ENCODE assay signal across 28 cellular contexts in genomic region chr17:65268832-65269231, GRCh38.
DNase-seq lines count a peak whose midpoint lies in the region; ATAC-seq and TF ChIP-seq lines count a peak whose summit lies in the region.
"Had no signal": no experiment of that assay in that cellular context is flagged by ENCODE, and none has a peak within 500 bp of the region (broad histone marks: within the 10 kb centered on the region; RNA-seq: fewer than 3 reads in every experiment).

No MANE protein-coding gene starts in this region.

- POLR2A ChIA-PET in HEK293T (lab: Yijun Ruan, JAX), result interaction anchor here (0.6 kb wide), 1 partner anchor 872 kb away, joined by 3 read pairs; no protein-coding TSS in a partner anchor

- H3K4me1 Mint-ChIP-seq in chondrocyte (ENCODE audit: low read depth), result peaks cover 35% of the 10 kb centered on the region
- H3K4me1 Mint-ChIP-seq: CD14-positive monocyte, endodermal cell had no signal

- no peaks in the 10 kb centered on the region for H3K27me3 Mint-ChIP-seq in chondrocyte (ENCODE audit: low read depth)
- H3K27me3 Mint-ChIP-seq: type B pancreatic cell had no signal

- no peak for TF ChIP-seq CTCF in chondrocyte (IDR thresholded peaks at IDR 0.05)
- TF ChIP-seq CTCF in fibroblast of pulmonary artery (IDR thresholded peaks at IDR 0.05; ENCODE audit: low read length, missing control alignments), result no peak

- no peak for ATAC-seq in HG02970 (IDR thresholded peaks at IDR 0.05; ENCODE audit: low FRiP score, unreplicated experiment)
- ATAC-seq: activated T-cell treated with anti-CD3 and anti-CD28 coated beads, Interleukin-2, amount 50 U/mL, for 72 hours; GM12878; mucosa of descending colon; right cardiac atrium had no signal

- H3K9me3 Mint-ChIP-seq in chondrocyte (ENCODE audit: low read depth), result peaks cover 22% of the 10 kb centered on the region
- H3K9me3 Mint-ChIP-seq: endodermal cell had no signal

- DNase-seq in GM03348 (ENCODE audit: low spot score) (peak; percentile 58), chondrocyte (ENCODE audit: low spot score) (no peak), fibroblast of pulmonary artery (ENCODE audit: low read depth) (peak; percentile 34), stromal cell of bone marrow (ENCODE audit: low read depth) (peak; percentile 57), SW 1271 (lab: John Stamatoyannopoulos, UW) (no peak), HEK293T (ENCODE audit: extremely low spot score) (no peak)
- DNase-seq: activated CD4-positive, alpha-beta T cell treated with anti-CD3 and anti-CD28 coated beads, Interleukin-2, amount 50 U/mL, for 1 hour; activated naive CD4-positive, alpha-beta T cell treated with Interleukin-2 at 50 U/mL for 16 hours; activated T-cell treated with anti-CD3 and anti-CD28 coated beads, Interleukin-2, amount 50 U/mL, for 72 hours; adrenal gland; DMS79; mucosa of descending colon; NCI-H1092; NCI-H187; NCI-H2171 treated with DMSO at 0.1 percent for 48 hours; NCI-H524; NK-92 treated with Interleukin-12 subunit alpha and Interleukin-12 subunit beta, amount 100 ng/mL, for 24 hours; PC-9; right cardiac atrium; SHP77; spleen had no signal

- no peak overlapping the region for H3K4me3 ChIP-seq in fibroblast of pulmonary artery (replicated peaks; ENCODE audit: low read depth, low read length)
- H3K4me3 ChIP-seq: adrenal gland, coronary artery, GM12878, lung, mucosa of descending colon, PC-9, spleen had no signal

- H3K4me3 Mint-ChIP-seq in chondrocyte (ENCODE audit: unreplicated experiment), result no peak overlapping the region
- H3K4me3 Mint-ChIP-seq: activated T-cell treated with anti-CD3 and anti-CD28 coated beads, Interleukin-2, amount 50 U/mL, for 72 hours; CD14-positive monocyte; endodermal cell; type B pancreatic cell had no signal

- peaks cover 5% of the 10 kb centered on the region for H3K36me3 Mint-ChIP-seq in chondrocyte (ENCODE audit: low read depth)
- H3K36me3 Mint-ChIP-seq: CD14-positive monocyte, type B pancreatic cell had no signal

- CTCF ChIA-PET in HEK293T (lab: Yijun Ruan, JAX), result no interaction called here

- H3K27ac Mint-ChIP-seq in chondrocyte (ENCODE audit: unreplicated experiment), result peak overlapping the region; percentile 90
- H3K27ac Mint-ChIP-seq: activated T-cell treated with anti-CD3 and anti-CD28 coated beads, Interleukin-2, amount 50 U/mL, for 72 hours; CD14-positive monocyte; endodermal cell; type B pancreatic cell had no signal

TF ChIP-seq in HEK293T, 16 proteins besides CTCF, POLR2A, EP300 and RAD21:
- no peak for TF ChIP-seq LEF1 (IDR thresholded peaks at IDR 0.05; ENCODE audit: borderline replicate concordance)
- no peak for TF ChIP-seq FOXM1 (IDR thresholded peaks at IDR 0.05; ENCODE audit: borderline replicate concordance)
- no peak for TF ChIP-seq HDGF (IDR thresholded peaks at IDR 0.05; ENCODE audit: borderline replicate concordance)
- TF ChIP-seq FOXA1 (IDR thresholded peaks at IDR 0.05), result no peak
- no peak for TF ChIP-seq TARDBP (IDR thresholded peaks at IDR 0.05)
- TF ChIP-seq ARNT (IDR thresholded peaks at IDR 0.05), result no peak
- no peak for TF ChIP-seq SUZ12 (IDR thresholded peaks at IDR 0.05)
- no peak for TF ChIP-seq BHLHE40 (IDR thresholded peaks at IDR 0.05; ENCODE audit: borderline replicate concordance)
- TF ChIP-seq L3MBTL2 (conservative IDR thresholded peaks at IDR 0.05), result no peak
- TF ChIP-seq NFRKB (IDR thresholded peaks at IDR 0.05), result no peak

Comparison
In these comparisons a context has a peak if more than half of its experiments do, and no peak if none do; other contexts are left out.
1. DNase-seq: peak in GM03348 (single experiment), fibroblast of pulmonary artery (single experiment) and stromal cell of bone marrow (single experiment); none in chondrocyte (single experiment), SW 1271 (0 of 2) and HEK293T (single experiment).